15 cellular contexts compared by ENCODE assay signal in genomic region chr1:171615122-171615906, GRCh38. TPM values are rescaled to one million over a fixed set of nuclear protein-coding genes. Genes with fewer than 3 reads are reported as not detected.
A peak's percentile ranks its signal among the peaks of the same experiment; 100 is the strongest.
DNase-seq lines count a peak whose midpoint lies in the region; ATAC-seq, FAIRE-seq and TF ChIP-seq lines count a peak whose summit lies in the region.
"Not testable (repeated sequence)": the region's sequence is repeated elsewhere in the genome, so short reads cannot be mapped to it uniquely, and the experiment has no call there.
"Had no signal": no experiment of that assay in that cellular context is flagged by ENCODE, and none has a peak within 500 bp of the region (broad histone marks: within the 10 kb centered on the region; RNA-seq: fewer than 3 reads in every experiment).

No MANE protein-coding gene starts in this region.

- FAIRE-seq in GM12878 (lab: Jason Lieb, UNC): not testable (repeated sequence)

- not testable (repeated sequence) for TF ChIP-seq RAD21 in GM12878 (IDR thresholded peaks at IDR 0.05; ENCODE audit: insufficient read depth, low read depth, low read length)

- H3K27ac ChIP-seq in GM12878 (ENCODE audit: control insufficient read depth, insufficient read depth): peak overlapping the region; percentile 42

- TF ChIP-seq EP300 in GM12878 (IDR thresholded peaks at IDR 0.05; ENCODE audit: borderline replicate concordance in 1 of 2, control insufficient read depth in 1 of 2, low read depth in 2 of 2, low read length in 2 of 2): not testable (repeated sequence)

- POLR2A ChIA-PET in GM12878 (lab: Charles Lee): interaction anchor here (1.4 to 1.6 kb wide), 3 partner anchors 8 to 22 kb away, joined by 3 to 5 read pairs (median 5); no protein-coding TSS in a partner anchor

- H3K79me2 ChIP-seq in GM12878 (ENCODE audit: control insufficient read depth, insufficient read depth, low read length): not testable (repeated sequence)

- CTCF ChIA-PET in GM12878 (lab: Yijun Ruan, JAX): interaction anchor here (0.8 to 4.9 kb wide), 5 partner anchors 10 to 39 kb away, joined by 3 to 22 read pairs (median 4); no protein-coding TSS in a partner anchor

- not testable (repeated sequence) for H3K4me3 ChIP-seq in GM12865 (ENCODE audit: low read depth, low read length); GM12878

- BruUV-seq in GM12878 (replicated peaks; lab: Mats Ljungman, UMichigan): not testable (repeated sequence)

- H3K36me3 ChIP-seq in GM12878 (ENCODE audit: control insufficient read depth in 2 of 2, insufficient read depth in 2 of 2, low read length in 1 of 2): not testable (repeated sequence)

- SMC1A ChIA-PET in GM12878 (lab: Charles Lee; ENCODE audit: uncharacterized antibody, unreplicated experiment): interaction anchor here (0.6 to 10.2 kb wide), 10 partner anchors 10 to 138 kb away, joined by 3 to 78 read pairs (median 5); no protein-coding TSS in a partner anchor

- not testable (repeated sequence) for TF ChIP-seq POLR2A in GM12878 (IDR thresholded peaks at IDR 0.05; ENCODE audit: low read depth, low read length)

- H4K20me1 ChIP-seq in GM12878 (ENCODE audit: control insufficient read depth, insufficient read depth): not testable (repeated sequence)

- peak overlapping the region; percentile 60 for H2AFZ ChIP-seq in GM12878 (ENCODE audit: control insufficient read depth, low read depth, low read length)

- H3K9me3 ChIP-seq in GM12878 (replicated peaks; ENCODE audit: control insufficient read depth, insufficient read depth, low read length): not testable (repeated sequence)

- in situ Hi-C loops in GM12878 (cut with MboI): not testable (repeated sequence)

- not testable (repeated sequence) for H3K4me2 ChIP-seq in GM12878 (ENCODE audit: control insufficient read depth, insufficient read depth)

- H3K4me1 ChIP-seq in GM12878 (ENCODE audit: control insufficient read depth, insufficient read depth, low read length): not testable (repeated sequence)

- 33% methylated on average over 14 of the region's 14 CpGs for WGBS in GM12878 (ENCODE audit: insufficient coverage, insufficient replicate concordance, low lambda C conversion rate, missing lambda C conversion rate)

- DNase-seq in GM12865 (ENCODE audit: low read depth): peak; percentile 46
- not testable (repeated sequence) for DNase-seq in GM12878 (ENCODE audit: low read depth, low spot score)

- peak; percentile 34 for ATAC-seq in GM18868 (IDR thresholded peaks at IDR 0.05; ENCODE audit: unreplicated experiment)
- peak; percentile 39 for ATAC-seq in GM19397 (IDR thresholded peaks at IDR 0.05; ENCODE audit: unreplicated experiment)
- peak; percentile 48 for ATAC-seq in GM21786 (IDR thresholded peaks at IDR 0.05; ENCODE audit: unreplicated experiment)
- ATAC-seq in HG03066 (IDR thresholded peaks at IDR 0.05; ENCODE audit: low read depth, unreplicated experiment): peak; percentile 40
- ATAC-seq in HG03442 (IDR thresholded peaks at IDR 0.05; ENCODE audit: unreplicated experiment): peak; percentile 34
- peak; percentile 56 for ATAC-seq in GM12878

- intact Hi-C loops in GM12878 (cut with micrococcal nuclease; ENCODE audit: unreplicated experiment): not testable (repeated sequence)

- H3K27me3 ChIP-seq in GM12878 (replicated peaks in 1 of 2; ENCODE audit: control insufficient read depth in 2 of 2, insufficient read depth in 2 of 2, low read length in 1 of 2): not testable (repeated sequence)

- not testable (repeated sequence) for TF ChIP-seq CTCF in GM12865 (IDR thresholded peaks at IDR 0.05; ENCODE audit: insufficient read depth, low read depth, low read length, missing control alignments); GM12878 (IDR thresholded peaks at IDR 0.05 in 2 of 3, conservative IDR thresholded peaks at IDR 0.05 in 1 of 3; ENCODE audit: control insufficient read depth in 2 of 3, extremely low read depth in 1 of 3, insufficient read depth in 1 of 3, low read depth in 3 of 3, low read length in 3 of 3)

- not testable (repeated sequence) for H3K9ac ChIP-seq in GM12878 (ENCODE audit: control insufficient read depth, insufficient read depth, low read length)

- RAD21 ChIA-PET in GM12878 (lab: Charles Lee; ENCODE audit: unreplicated experiment): interaction anchor here (0.6 to 2.1 kb wide), 10 partner anchors 8 to 130 kb away, joined by 3 to 6 read pairs (median 4); partner anchors contain the start of gene PRRC2C

TF ChIP-seq in GM12878, 131 proteins besides CTCF, POLR2A, EP300 and RAD21 (continues in another document):
- peak; percentile 34; the same call in 1 of the 2 replicates for TF ChIP-seq SMARCA5 (IDR thresholded peaks at IDR 0.05)
- TF ChIP-seq MTA2 (IDR thresholded peaks at IDR 0.05; ENCODE audit: low read depth): peak; percentile 28; the same call in 1 of the 2 replicates
- peak; percentile 70 for TF ChIP-seq PKNOX1 (IDR thresholded peaks at IDR 0.05)
- peak; percentile 94 for TF ChIP-seq ZNF687 (IDR thresholded peaks at IDR 0.05)
- peak; percentile 24 for TF ChIP-seq MEF2B (IDR thresholded peaks at IDR 0.05; ENCODE audit: partially characterized antibody, poor library complexity, severe bottlenecking)
- TF ChIP-seq DPF2 (IDR thresholded peaks at IDR 0.05): peak; percentile 34; the same call in 1 of the 2 replicates

RNA-seq across cellular contexts. Expression of gene MYOCOS, which starts 6.7 kb away (rescaled TPM):
- not detected in 2 replicates for total RNA-seq in GM12878 (2013; cell fraction: nucleolus; rRNA removed)
- 0.11 and 0.23 TPM in 2 replicates for total RNA-seq in GM12878 (2014; rRNA removed)
- total RNA-seq in GM12878 (2014; rRNA removed; fragmentation: Illumina TruSeq; extraction: Trizol): 0.18 TPM in 1 of 2 replicates, not detected in the other
- not detected in 2 replicates for total RNA-seq in GM12878 (2021)
- polyA plus RNA-seq in GM12878 (2011; ENCODE audit: low read depth): not detected
- 0.14 and 0.26 TPM in 2 replicates for polyA plus RNA-seq in GM12878 (2011; rRNA removed)
- 0.18 TPM in 1 of 2 replicates, not detected in the other for polyA plus RNA-seq in GM12878 (2011; cell fraction: cytosol; rRNA removed)
- 0.13 and 0.15 TPM in 2 replicates for polyA plus RNA-seq in GM12878 (2011; cell fraction: nucleus; rRNA removed)
- polyA plus RNA-seq in GM12878 (2012): not detected in 2 replicates
- not detected in 2 replicates for polyA plus RNA-seq in GM12878 (2014; fragmentation: Illumina TruSeq; extraction: Trizol)
- polyA plus RNA-seq in GM12878 (2014; fragmentation: Nextera tagmentation; extraction: Ambion mirVana): under 1 TPM in 1 of 2 experiments, not detected in 1; 0.15 TPM
- polyA plus RNA-seq in GM12878 (2014; rRNA removed): not detected in 2 replicates
- under 1 TPM; 0.12 to 0.24 TPM for polyA plus RNA-seq in GM12878 (2016; fragmentation: Nextera tagmentation; extraction: Ambion mirVana)
- polyA minus RNA-seq in GM12878 (2011; rRNA and poly(A)+ RNA removed): 0.15 and 0.72 TPM in 2 replicates
- not detected in 2 replicates for polyA minus RNA-seq in GM12878 (2011; cell fraction: cytosol; rRNA and poly(A)+ RNA removed)
- polyA minus RNA-seq in GM12878 (2011; cell fraction: nucleus; rRNA and poly(A)+ RNA removed): 0.48 and 0.86 TPM in 2 replicates
- total RNA-seq: A172; CD4-positive, CD25-positive, alpha-beta regulatory T cell; G401; H7; HFFc6; NCI-H460; Right ventricle myocardium superior had no signal
- polyA plus RNA-seq: CD4-positive, CD25-positive, alpha-beta regulatory T cell had no signal

RNA-seq across cellular contexts. Expression of gene MYOC, which starts 37.2 kb away (rescaled TPM):
- not detected in 2 replicates for total RNA-seq in GM12878 (2013; cell fraction: nucleolus; rRNA removed)
- total RNA-seq in GM12878 (2014; rRNA removed): not detected in 2 replicates
- total RNA-seq in GM12878 (2014; rRNA removed; fragmentation: Illumina TruSeq; extraction: Trizol): not detected in 2 replicates
- total RNA-seq in GM12878 (2021): not detected in 2 replicates
- polyA plus RNA-seq in GM12878 (2011; ENCODE audit: low read depth): not detected
- 0.07 TPM in 1 of 2 replicates, not detected in the other for polyA plus RNA-seq in GM12878 (2011; rRNA removed)
- polyA plus RNA-seq in GM12878 (2011; cell fraction: cytosol; rRNA removed): 0.03 TPM in 1 of 2 replicates, not detected in the other
- polyA plus RNA-seq in GM12878 (2011; cell fraction: nucleus; rRNA removed): not detected in 2 replicates
- polyA plus RNA-seq in GM12878 (2012): not detected in 2 replicates
- not detected in 2 replicates for polyA plus RNA-seq in GM12878 (2014; fragmentation: Illumina TruSeq; extraction: Trizol)
- polyA plus RNA-seq in GM12878 (2014; fragmentation: Nextera tagmentation; extraction: Ambion mirVana): not detected
- not detected in 2 replicates for polyA plus RNA-seq in GM12878 (2014; rRNA removed)
- not detected for polyA plus RNA-seq in GM12878 (2016; fragmentation: Nextera tagmentation; extraction: Ambion mirVana)
- polyA minus RNA-seq in GM12878 (2011; rRNA and poly(A)+ RNA removed): 0.15 TPM in 1 of 2 replicates, not detected in the other
- polyA minus RNA-seq in GM12878 (2011; cell fraction: cytosol; rRNA and poly(A)+ RNA removed): not detected in 2 replicates
- polyA minus RNA-seq in GM12878 (2011; cell fraction: nucleus; rRNA and poly(A)+ RNA removed): not detected in 2 replicates
- total RNA-seq: A172; CD4-positive, CD25-positive, alpha-beta regulatory T cell; H7; NCI-H460; OCI-LY7 had no signal
- polyA plus RNA-seq: CD4-positive, CD25-positive, alpha-beta regulatory T cell had no signal
